Comparison of ENCODE assay signal across 1 cellular context in genomic region chr17:75681289-75681688, GRCh38.
TF ChIP-seq lines count a peak whose summit lies in the region.

No MANE protein-coding gene starts in this region.

TF ChIP-seq in HCT116, 20 proteins besides CTCF, POLR2A, EP300 and RAD21 (continued from another document):
- TF ChIP-seq, protein P1, sequence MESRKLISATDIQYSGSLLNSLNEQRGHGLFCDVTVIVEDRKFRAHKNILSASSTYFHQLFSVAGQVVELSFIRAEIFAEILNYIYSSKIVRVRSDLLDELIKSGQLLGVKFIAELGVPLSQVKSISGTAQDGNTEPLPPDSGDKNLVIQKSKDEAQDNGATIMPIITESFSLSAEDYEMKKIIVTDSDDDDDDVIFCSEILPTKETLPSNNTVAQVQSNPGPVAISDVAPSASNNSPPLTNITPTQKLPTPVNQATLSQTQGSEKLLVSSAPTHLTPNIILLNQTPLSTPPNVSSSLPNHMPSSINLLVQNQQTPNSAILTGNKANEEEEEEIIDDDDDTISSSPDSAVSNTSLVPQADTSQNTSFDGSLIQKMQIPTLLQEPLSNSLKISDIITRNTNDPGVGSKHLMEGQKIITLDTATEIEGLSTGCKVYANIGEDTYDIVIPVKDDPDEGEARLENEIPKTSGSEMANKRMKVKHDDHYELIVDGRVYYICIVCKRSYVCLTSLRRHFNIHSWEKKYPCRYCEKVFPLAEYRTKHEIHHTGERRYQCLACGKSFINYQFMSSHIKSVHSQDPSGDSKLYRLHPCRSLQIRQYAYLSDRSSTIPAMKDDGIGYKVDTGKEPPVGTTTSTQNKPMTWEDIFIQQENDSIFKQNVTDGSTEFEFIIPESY (IDR thresholded peaks at IDR 0.05; ENCODE audit: extremely low read depth, insufficient replicate concordance, low read length), result no peak
- TF ChIP-seq POLR2AphosphoS5 (IDR thresholded peaks at IDR 0.05; ENCODE audit: low read depth, low read length) (no peak; the same call in 1 of the 2 replicates), SRF (IDR thresholded peaks at IDR 0.05; ENCODE audit: low read depth) (no peak), JUND (IDR thresholded peaks at IDR 0.05) (no peak), EGR1 (IDR thresholded peaks at IDR 0.05; ENCODE audit: low read depth) (no peak), ZFX (IDR thresholded peaks at IDR 0.05) (no peak), YY1 (IDR thresholded peaks at IDR 0.05; ENCODE audit: extremely low read depth, insufficient replicate concordance, low read depth, low read length) (no peak)
TF ChIP-seq in HCT116: peak in this region for 0.
